Comparison of ENCODE assay signal across 8 cellular contexts in the genomic region with DNA sequence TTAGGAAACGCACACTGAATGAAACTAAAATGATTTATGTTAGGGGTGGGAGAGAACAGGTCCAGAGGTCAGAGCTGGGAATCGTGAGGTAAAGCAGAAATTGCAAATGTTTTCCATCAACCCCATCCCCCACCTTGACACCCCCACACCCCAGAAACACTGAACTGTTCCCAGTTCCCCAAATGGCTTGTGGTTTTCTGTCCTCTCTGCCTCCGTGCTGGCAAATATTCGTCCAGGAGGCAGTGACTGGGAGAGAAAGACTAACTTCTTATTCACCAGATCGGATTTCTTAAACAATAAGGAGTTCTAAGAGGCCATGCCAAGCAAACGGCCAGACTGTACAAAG. TPM values are rescaled to one million over a fixed set of nuclear protein-coding genes. Genes with fewer than 3 reads are reported as not detected.
DNase-seq lines count a peak whose midpoint lies in the region; ATAC-seq and TF ChIP-seq lines count a peak whose summit lies in the region.

No MANE protein-coding gene starts in this region.

- DNase-seq in CD8-positive, alpha-beta T cell, result no peak
- DNase-seq in PC-9 (no peak), epithelial cell of esophagus (ENCODE audit: low read depth) (no peak), omental fat pad (ENCODE audit: low spot score) (peak; percentile 3), H4 (ENCODE audit: low spot score) (no peak)

- peak overlapping the region; percentile 94 for H3K4me2 ChIP-seq in PC-9

- POLR2A ChIA-PET in CD8-positive, alpha-beta T cell (lab: Charles Lee), result no interaction called here
- POLR2A ChIA-PET in PC-9 (lab: Charles Lee; ENCODE audit: unreplicated experiment), result interaction anchor here (0.7 kb wide), 1 partner anchor 39 kb away, joined by 4 read pairs; no protein-coding TSS in a partner anchor

- peaks cover 26% of the 10 kb centered on the region for H3K36me3 Mint-ChIP-seq in CD8-positive, alpha-beta T cell

- intact Hi-C loops in CD8-positive, alpha-beta T cell (cut with DNase I, micrococcal nuclease), result loop anchor here (1.0 to 2.0 kb wide), 5 partner anchors 15 to 42 kb away; a partner anchor contains a TSS
- intact Hi-C loops in PC-9 (cut with micrococcal nuclease; ENCODE audit: unreplicated experiment), result loop anchor here (1.0 kb wide), 2 partner anchors 15 to 19 kb away; a partner anchor contains a TSS

- peak overlapping the region; percentile 98 for H2AFZ ChIP-seq in PC-9

- no peak for TF ChIP-seq CTCF in CD8-positive, alpha-beta T cell (IDR thresholded peaks at IDR 0.05)
- TF ChIP-seq CTCF in PC-9 (conservative IDR thresholded peaks at IDR 0.05), result no peak
- no peak for TF ChIP-seq CTCF in epithelial cell of esophagus (IDR thresholded peaks at IDR 0.05; ENCODE audit: insufficient read depth, low read depth, low read length, missing control alignments)
- TF ChIP-seq CTCF in omental fat pad (IDR thresholded peaks at IDR 0.05), result no peak

- H3K27me3 ChIP-seq in CD8-positive, alpha-beta T cell (ENCODE audit: insufficient read depth, low read length), result no peaks in the 10 kb centered on the region
- H3K27me3 ChIP-seq in PC-9 (ENCODE audit: insufficient read depth, low read depth), result no peaks in the 10 kb centered on the region

- ATAC-seq in CD8-positive, alpha-beta T cell, result no peak
- ATAC-seq in omental fat pad (ENCODE audit: low FRiP score) (no peak), HG02610 (IDR thresholded peaks at IDR 0.05; ENCODE audit: unreplicated experiment) (no peak), HG03457 (IDR thresholded peaks at IDR 0.05; ENCODE audit: unreplicated experiment) (no peak), HG03175 (IDR thresholded peaks at IDR 0.05; ENCODE audit: unreplicated experiment) (no peak)

- CTCF ChIA-PET in CD8-positive, alpha-beta T cell (lab: Charles Lee), result interaction anchor here (1.3 kb wide), 1 partner anchor 26 kb away, joined by 3 read pairs; no protein-coding TSS in a partner anchor
- CTCF ChIA-PET in PC-9 (lab: Charles Lee), result no interaction called here

- H3K4me3 Mint-ChIP-seq in CD8-positive, alpha-beta T cell, result peak overlapping the region; percentile 88

- peak overlapping the region; percentile 57 for H3K27ac Mint-ChIP-seq in CD8-positive, alpha-beta T cell

- no peaks in the 10 kb centered on the region for H4K20me1 ChIP-seq in PC-9 (ENCODE audit: insufficient read depth)

- H3K79me2 ChIP-seq in PC-9 (ENCODE audit: low read depth), result no peaks in the 10 kb centered on the region

- H3F3A ChIP-seq in PC-9 (ENCODE audit: insufficient read depth, low read depth), result peaks cover 17% of the 10 kb centered on the region; the same call in 1 of the 2 replicates

- peaks cover 32% of the 10 kb centered on the region for H3K4me1 Mint-ChIP-seq in CD8-positive, alpha-beta T cell (ENCODE audit: low read depth)

- H3K9me2 ChIP-seq in PC-9 (ENCODE audit: insufficient read depth), result no peaks in the 10 kb centered on the region

- H3K27me3 Mint-ChIP-seq in CD8-positive, alpha-beta T cell (ENCODE audit: low read depth), result no peaks in the 10 kb centered on the region

- BruUV-seq in PC-9 (replicated peaks; lab: Mats Ljungman, UMichigan), result TSS peak; percentile 67

- peaks cover 19% of the 10 kb centered on the region for H3K4me1 ChIP-seq in CD8-positive, alpha-beta T cell (ENCODE audit: insufficient read depth, low read length)
- peaks cover 12% of the 10 kb centered on the region for H3K4me1 ChIP-seq in PC-9 (replicated peaks; ENCODE audit: insufficient read depth)

- H3K27ac ChIP-seq in CD8-positive, alpha-beta T cell (ENCODE audit: low read depth, low read length), result peak overlapping the region; percentile 67
- peak overlapping the region; percentile 56 for H3K27ac ChIP-seq in PC-9

- no peaks in the 10 kb centered on the region for H3K36me3 ChIP-seq in CD8-positive, alpha-beta T cell (ENCODE audit: insufficient read depth, low read length)
- H3K36me3 ChIP-seq in PC-9 (ENCODE audit: low read depth), result no peaks in the 10 kb centered on the region

- peak overlapping the region; percentile 79 for H3K4me3 ChIP-seq in CD8-positive, alpha-beta T cell (ENCODE audit: low read depth, low read length)
- peak overlapping the region; percentile 80 for H3K4me3 ChIP-seq in PC-9
- peak overlapping the region; percentile 61 for H3K4me3 ChIP-seq in epithelial cell of esophagus (ENCODE audit: low read length)

- H3K9me3 Mint-ChIP-seq in CD8-positive, alpha-beta T cell, result no peaks in the 10 kb centered on the region

- H3K9me3 ChIP-seq in CD8-positive, alpha-beta T cell (ENCODE audit: low read length), result no peaks in the 10 kb centered on the region
- H3K9me3 ChIP-seq in PC-9 (ENCODE audit: insufficient read depth, low read depth), result no peaks in the 10 kb centered on the region

RNA-seq across cellular contexts. Expression of a gene that starts 0.7 kb away (rescaled TPM):
- total RNA-seq in CD8-positive, alpha-beta T cell, result under 1 TPM; 0.30 to 0.31 TPM
- total RNA-seq in PC-9 (2021) (6.5 and 7.6 TPM in 2 replicates), omental fat pad (100 to 1,000 TPM in 3 of 4 donors, 10 to 100 TPM in 1; 75.1 to 229 (median 142) TPM)
- total RNA-seq in H4 (2014; rRNA removed; shearing (Covaris generic)), result 7.6 and 7.8 TPM in 2 replicates

RNA-seq across cellular contexts. Expression of a gene that starts 19.7 kb away (rescaled TPM):
- not detected for total RNA-seq in CD8-positive, alpha-beta T cell
- total RNA-seq in PC-9 (2021), result 13.2 and 15.1 TPM in 2 replicates
- 100 to 1,000 TPM; 181 to 740 (median 276) TPM for total RNA-seq in omental fat pad
- total RNA-seq in H4 (2014; rRNA removed; shearing (Covaris generic)), result 31.7 and 44.2 TPM in 2 replicates

RNA-seq across cellular contexts. Expression of a gene that starts 41.9 kb away (rescaled TPM):
- total RNA-seq in CD8-positive, alpha-beta T cell, result 10 to 100 TPM; 26.5 to 29.6 TPM
- total RNA-seq in PC-9 (2021) (22.4 and 29.9 TPM in 2 replicates), omental fat pad (10 to 100 TPM; 25.9 to 51.7 (median 37.7) TPM)
- 18.0 and 18.4 TPM in 2 replicates for total RNA-seq in H4 (2014; rRNA removed; shearing (Covaris generic))

RNA-seq across cellular contexts. Expression of a gene that starts 47.7 kb away (rescaled TPM):
- total RNA-seq in CD8-positive, alpha-beta T cell, result not detected
- total RNA-seq in PC-9 (2021), result not detected in 2 replicates
- not detected for total RNA-seq in omental fat pad
- total RNA-seq in H4 (2014; rRNA removed; shearing (Covaris generic)), result not detected in 2 replicates

Comparison
In these comparisons a context has a peak if more than half of its experiments do, and no peak if none do; other contexts are left out.
1. RNA of a gene that starts 19.7 kb away (total RNA-seq): 181 to 740 TPM in omental fat pad, 31.7 to 44.2 TPM in H4 and 13.2 to 15.1 TPM in PC-9; not detected in CD8-positive, alpha-beta T cell; every median in the first group is over 10 times any median in the second.
2. Peak in every context shown above with its lines, with median percentiles within 50 percentile points of each other: H3K4me3 ChIP-seq.